ENCODE assay signal across 8 cellular contexts in genomic region chr18:21112543-21113105, GRCh38. TPM values are rescaled to one million over a fixed set of nuclear protein-coding genes. Genes with fewer than 3 reads are reported as not detected.
DNase-seq lines count a peak whose midpoint lies in the region; ATAC-seq, FAIRE-seq and TF ChIP-seq lines count a peak whose summit lies in the region.

No MANE protein-coding gene starts in this region.

- no peaks in the 10 kb centered on the region for H3K36me3 Mint-ChIP-seq in CD4-positive, CD25-positive, alpha-beta regulatory T cell
- H3K36me3 Mint-ChIP-seq in natural killer cell treated with Interleukin-12 subunit alpha and Interleukin-12 subunit beta and Interleukin-15 and Interleukin-18, amount 100 ng/mL, for 72 hours = peaks cover 5% of the 10 kb centered on the region

- no peak for FAIRE-seq in GM12891 (lab: Jason Lieb, UNC)

- H3K27ac ChIP-seq in CD4-positive, CD25-positive, alpha-beta regulatory T cell (ENCODE audit: insufficient read depth, low read length, poor library complexity, severe bottlenecking) = peak overlapping the region; percentile 93
- peak overlapping the region; percentile 52; the same call in 1 of the 2 replicates for H3K27ac ChIP-seq in MM.1S (ENCODE audit: low read length)
- no peak overlapping the region for H3K27ac ChIP-seq in ectodermal cell (ENCODE audit: insufficient read depth, low read depth, low read length, poor library complexity, severe bottlenecking)

- peaks cover 5% of the 10 kb centered on the region for H3K27me3 Mint-ChIP-seq in CD4-positive, CD25-positive, alpha-beta regulatory T cell
- H3K27me3 Mint-ChIP-seq in natural killer cell treated with Interleukin-12 subunit alpha and Interleukin-12 subunit beta and Interleukin-15 and Interleukin-18, amount 100 ng/mL, for 72 hours = no peaks in the 10 kb centered on the region

- peak overlapping the region; percentile 90 for H3K4me2 ChIP-seq in MM.1S (ENCODE audit: low read depth, low read length)

- peak in 1 of 3 donors; percentile 8 for DNase-seq in CD4-positive, CD25-positive, alpha-beta regulatory T cell
- no peak for DNase-seq in MM.1S
- DNase-seq in natural killer cell treated with Interleukin-12 subunit alpha and Interleukin-12 subunit beta and Interleukin-15 and Interleukin-18, amount 100 ng/mL, for 72 hours (ENCODE audit: low spot score) = no peak
- DNase-seq in GM12891 (ENCODE audit: insufficient read length, low spot score) = no peak
- no peak for DNase-seq in NCI-H510A treated with DMSO at 0.1 percent for 48 hours (lab: John Stamatoyannopoulos, UW)
- no peak for DNase-seq in nucleus accumbens (lab: John Stamatoyannopoulos, UW)
- DNase-seq in activated effector memory CD4-positive, alpha-beta T cell treated with anti-CD3 and anti-CD28 coated beads, Interleukin-2, amount 50 U/mL, for 16 hours = no peak

- H3K36me3 ChIP-seq in CD4-positive, CD25-positive, alpha-beta regulatory T cell (ENCODE audit: control insufficient read depth, insufficient read depth, low read length) = no peaks in the 10 kb centered on the region
- no peaks in the 10 kb centered on the region for H3K36me3 ChIP-seq in MM.1S (replicated peaks; ENCODE audit: insufficient read depth, low read length)
- H3K36me3 ChIP-seq in ectodermal cell (ENCODE audit: control insufficient read depth, insufficient read depth, low read length) = no peaks in the 10 kb centered on the region

- peak overlapping the region; percentile 96 for H2AFZ ChIP-seq in MM.1S (ENCODE audit: low read length)

- no peak for ATAC-seq in CD4-positive, CD25-positive, alpha-beta regulatory T cell (ENCODE audit: low read depth in 2 of 2)
- no peak for ATAC-seq in natural killer cell treated with Interleukin-12 subunit alpha and Interleukin-12 subunit beta and Interleukin-15 and Interleukin-18, amount 100 ng/mL, for 72 hours

- WGBS in ectodermal cell, 2 experiments = 40% methylated on average over 7 to 9 of the region's 9 CpGs

- H3K79me2 ChIP-seq in MM.1S (ENCODE audit: low read length) = peaks cover 38% of the 10 kb centered on the region

- H3F3A ChIP-seq in MM.1S (ENCODE audit: insufficient read depth, low read length) = peaks cover 16% of the 10 kb centered on the region; the same call in 1 of the 2 replicates

- peaks cover 1% of the 10 kb centered on the region for H3K27me3 ChIP-seq in CD4-positive, CD25-positive, alpha-beta regulatory T cell (ENCODE audit: control insufficient read depth, insufficient read depth, low read length)
- no peaks in the 10 kb centered on the region for H3K27me3 ChIP-seq in MM.1S (replicated peaks; ENCODE audit: insufficient read depth, low read length)
- peaks cover 18% of the 10 kb centered on the region for H3K27me3 ChIP-seq in ectodermal cell (ENCODE audit: control insufficient read depth, insufficient read depth, low read length, poor library complexity, severe bottlenecking)

- peaks cover 2 to 13% (median 8%) of the 10 kb centered on the region in 4 donors for H3K4me1 Mint-ChIP-seq in CD4-positive, CD25-positive, alpha-beta regulatory T cell
- peaks cover 6% of the 10 kb centered on the region in 2 donors for H3K4me1 Mint-ChIP-seq in natural killer cell treated with Interleukin-12 subunit alpha and Interleukin-12 subunit beta and Interleukin-15 and Interleukin-18, amount 100 ng/mL, for 72 hours (ENCODE audit: low read depth in 2 of 2)

- peak overlapping the region in 2 of 3 donors; percentile 93 for H3K27ac Mint-ChIP-seq in CD4-positive, CD25-positive, alpha-beta regulatory T cell
- H3K27ac Mint-ChIP-seq in natural killer cell treated with Interleukin-12 subunit alpha and Interleukin-12 subunit beta and Interleukin-15 and Interleukin-18, amount 100 ng/mL, for 72 hours = peak overlapping the region; percentile 75 to 92

- H4K20me1 ChIP-seq in MM.1S (ENCODE audit: insufficient read depth, low read length) = peaks cover 14% of the 10 kb centered on the region

- H3K9me3 Mint-ChIP-seq in CD4-positive, CD25-positive, alpha-beta regulatory T cell = no peaks in the 10 kb centered on the region
- H3K9me3 Mint-ChIP-seq in natural killer cell treated with Interleukin-12 subunit alpha and Interleukin-12 subunit beta and Interleukin-15 and Interleukin-18, amount 100 ng/mL, for 72 hours = no peaks in the 10 kb centered on the region

- H3K9me3 ChIP-seq in CD4-positive, CD25-positive, alpha-beta regulatory T cell (ENCODE audit: control insufficient read depth in 2 of 2, low read length in 2 of 2) = no peaks in the 10 kb centered on the region
- H3K9me3 ChIP-seq in MM.1S (replicated peaks; ENCODE audit: insufficient read depth, low read length) (no peaks in the 10 kb centered on the region), ectodermal cell (ENCODE audit: control insufficient read depth, low read length) (no peaks in the 10 kb centered on the region)

- peaks cover 35% of the 10 kb centered on the region for H3K4me1 ChIP-seq in CD4-positive, CD25-positive, alpha-beta regulatory T cell (ENCODE audit: control insufficient read depth, insufficient read depth, low read length, poor library complexity, severe bottlenecking)
- H3K4me1 ChIP-seq in MM.1S (ENCODE audit: low read length) (peaks cover 8% of the 10 kb centered on the region; the same call in 1 of the 2 replicates), ectodermal cell (ENCODE audit: control insufficient read depth, insufficient read depth, low read length) (peaks cover 6% of the 10 kb centered on the region)

- peak overlapping the region; percentile 52; the same call in 1 of the 2 replicates for H3K9ac ChIP-seq in MM.1S (ENCODE audit: low read length)

- peak overlapping the region; percentile 86 for H3K4me3 ChIP-seq in CD4-positive, CD25-positive, alpha-beta regulatory T cell (ENCODE audit: low read depth, low read length)
- H3K4me3 ChIP-seq in MM.1S (ENCODE audit: low read length) (peak overlapping the region; percentile 79), ectodermal cell (ENCODE audit: insufficient read depth, low read depth, low read length) (peak overlapping the region; percentile 51)

- no peak for TF ChIP-seq POLR2A in GM12891 (IDR thresholded peaks at IDR 0.05; ENCODE audit: low read depth, low read length)

- no peak for TF ChIP-seq CTCF in MM.1S (IDR thresholded peaks at IDR 0.05; ENCODE audit: low read length)

- H3K9me2 ChIP-seq in MM.1S (replicated peaks; ENCODE audit: insufficient read depth, low read length) = no peaks in the 10 kb centered on the region

- H3K4me3 Mint-ChIP-seq in CD4-positive, CD25-positive, alpha-beta regulatory T cell = peak overlapping the region in 1 of 4 donors; percentile 93
- H3K4me3 Mint-ChIP-seq in natural killer cell treated with Interleukin-12 subunit alpha and Interleukin-12 subunit beta and Interleukin-15 and Interleukin-18, amount 100 ng/mL, for 72 hours = no peak overlapping the region

TF ChIP-seq in GM12891, 5 proteins besides CTCF, POLR2A, EP300 and RAD21:
- TF ChIP-seq PAX5 (IDR thresholded peaks at IDR 0.05; ENCODE audit: insufficient read depth, low read length, severe bottlenecking) (no peak), POU2F2 (IDR thresholded peaks at IDR 0.05; ENCODE audit: low read depth, low read length) (no peak), POLR2AphosphoS5 (IDR thresholded peaks at IDR 0.05; ENCODE audit: low read depth, low read length) (no peak), SPI1 (IDR thresholded peaks at IDR 0.05; ENCODE audit: low read depth, low read length) (no peak), TAF1 (IDR thresholded peaks at IDR 0.05; ENCODE audit: low read depth, low read length) (no peak)

RNA-seq across cellular contexts. Expression of gene ROCK1, which starts 1.0 kb away (rescaled TPM):
- 125 TPM for total RNA-seq in CD4-positive, CD25-positive, alpha-beta regulatory T cell
- polyA plus RNA-seq in CD4-positive, CD25-positive, alpha-beta regulatory T cell = 10 to 100 TPM; 26.9 to 32.8 (median 29.1) TPM
- 41.2 TPM for polyA plus RNA-seq in ectodermal cell (2013, experiment 1 of 4)
- polyA plus RNA-seq in ectodermal cell (2013, experiment 2 of 4) = 44.8 TPM
- polyA plus RNA-seq in ectodermal cell (2013, experiment 3 of 4) = 36.2 TPM
- polyA plus RNA-seq in ectodermal cell (2013, experiment 4 of 4) = 38.6 TPM
- total RNA-seq in natural killer cell treated with Interleukin-12 subunit alpha and Interleukin-12 subunit beta and Interleukin-15 and Interleukin-18, amount 100 ng/mL, for 72 hours = 10 to 100 TPM; 68.1 to 74.9 TPM
- 21.2 TPM for polyA plus RNA-seq in GM12891 (2012; ENCODE audit: low read depth, missing spikeins)
